In genomic region chr12:54217309-54217661, GRCh38 we compare ENCODE assay signal across 8 cellular contexts. TPM values are rescaled to one million over a fixed set of nuclear protein-coding genes. Genes with fewer than 3 reads are reported as not detected.
DNase-seq lines count a peak whose midpoint lies in the region; ATAC-seq and TF ChIP-seq lines count a peak whose summit lies in the region.

No MANE protein-coding gene starts in this region.

- peaks cover 0 to 34% (median 22%) of the 10 kb centered on the region in 9 donors for H3K27me3 ChIP-seq in heart left ventricle
- no peaks in the 10 kb centered on the region for H3K27me3 ChIP-seq in ascending aorta
- peaks cover 26% of the 10 kb centered on the region for H3K27me3 ChIP-seq in upper lobe of right lung

- H3K4me1 Mint-ChIP-seq in memory B cell, result peaks cover 30% of the 10 kb centered on the region

- no peak overlapping the region for H3K27ac ChIP-seq in heart left ventricle
- no peak overlapping the region for H3K27ac ChIP-seq in ascending aorta
- H3K27ac ChIP-seq in upper lobe of right lung, result no peak overlapping the region

- DNase-seq in heart left ventricle (no peak), cardiac septum (ENCODE audit: low spot score) (no peak), ascending aorta (ENCODE audit: low spot score in 2 of 2) (no peak), memory B cell (ENCODE audit: low spot score in 2 of 2) (no peak), upper lobe of right lung (no peak), NCI-H2107 (lab: John Stamatoyannopoulos, UW) (no peak), SHP77 (lab: John Stamatoyannopoulos, UW) (no peak)

- ATAC-seq in heart left ventricle, result no peak
- ATAC-seq in memory B cell (ENCODE audit: low read depth), result no peak
- ATAC-seq in upper lobe of right lung, result no peak
- no peak for ATAC-seq in GM21717 (IDR thresholded peaks at IDR 0.05; ENCODE audit: unreplicated experiment)

- intact Hi-C loops in heart left ventricle (cut with DNase I), result loop anchor here in 2 of 10 donors (5.0 kb wide), 2 partner anchors 140 to 150 kb away; no protein-coding TSS in a partner anchor
- intact Hi-C loops in cardiac septum (cut with DNase I), result loop anchor here (5.0 kb wide), 1 partner anchor 145 kb away; the partner anchor contains the start of gene GPR84
- intact Hi-C loops in ascending aorta (cut with DNase I), result loop anchor here (5.0 kb wide), 1 partner anchor 60 kb away; no protein-coding TSS in a partner anchor
- intact Hi-C loops in upper lobe of right lung (cut with DNase I), result no loop called here

- no peak for TF ChIP-seq POLR2A in heart left ventricle (IDR thresholded peaks at IDR 0.05)

- no peaks in the 10 kb centered on the region for H3K36me3 Mint-ChIP-seq in memory B cell

- H3K4me3 ChIP-seq in heart left ventricle (peak overlapping the region in 11 of 12 donors; percentile 1 to 54 (median 40)), ascending aorta (peak overlapping the region; percentile 40 to 51), upper lobe of right lung (peak overlapping the region; percentile 28)

- H3K4me1 ChIP-seq in heart left ventricle (peaks cover 9 to 42% (median 22%) of the 10 kb centered on the region in 12 donors), ascending aorta (peaks cover 7 to 13% of the 10 kb centered on the region in 2 donors), upper lobe of right lung (peaks cover 29% of the 10 kb centered on the region)

- no peaks in the 10 kb centered on the region for H3K36me3 ChIP-seq in heart left ventricle
- no peaks in the 10 kb centered on the region for H3K36me3 ChIP-seq in ascending aorta
- no peaks in the 10 kb centered on the region for H3K36me3 ChIP-seq in upper lobe of right lung

- H3K9me3 Mint-ChIP-seq in memory B cell, result no peaks in the 10 kb centered on the region

- no peaks in the 10 kb centered on the region for H3K27me3 Mint-ChIP-seq in memory B cell

- WGBS in heart left ventricle, 4 donors, result 0 to 3% (median 2%) methylated on average over 11 of the region's 11 CpGs

- TF ChIP-seq CTCF in heart left ventricle (IDR thresholded peaks at IDR 0.05), result peak in 2 of 12 donors; percentile 11 to 18
- TF ChIP-seq CTCF in ascending aorta (IDR thresholded peaks at IDR 0.05), result no peak
- peak; percentile 44 for TF ChIP-seq CTCF in upper lobe of right lung (IDR thresholded peaks at IDR 0.05)

- H3K4me3 Mint-ChIP-seq in memory B cell, result peak overlapping the region; percentile 88

- peak overlapping the region; percentile 87 for H3K27ac Mint-ChIP-seq in memory B cell

- H3K9me3 ChIP-seq in heart left ventricle (no peaks in the 10 kb centered on the region), ascending aorta (no peaks in the 10 kb centered on the region), upper lobe of right lung (no peaks in the 10 kb centered on the region)

RNA-seq across cellular contexts. Expression of gene SMUG1, which starts 28.5 kb away (rescaled TPM):
- 10 to 100 TPM; 10.5 to 18.9 (median 15.7) TPM for total RNA-seq in heart left ventricle
- 10 to 100 TPM; 13.3 to 21.9 TPM for polyA plus RNA-seq in heart left ventricle
- total RNA-seq in cardiac septum, result 15.3 TPM
- total RNA-seq in ascending aorta, result 21.9 TPM
- total RNA-seq in upper lobe of right lung, result 22.7 TPM
